In genomic region chr16:67249762-67250327, GRCh38 we compare ENCODE assay signal across 11 cellular contexts. TPM values are rescaled to one million over a fixed set of nuclear protein-coding genes. Genes with fewer than 3 reads are reported as not detected.
DNase-seq lines count a peak whose midpoint lies in the region; ATAC-seq, FAIRE-seq and TF ChIP-seq lines count a peak whose summit lies in the region.
"Had no signal": no experiment of that assay in that cellular context is flagged by ENCODE, and none has a peak within 500 bp of the region (broad histone marks: within the 10 kb centered on the region; RNA-seq: fewer than 3 reads in every experiment).

No MANE protein-coding gene starts in this region.

- in situ Hi-C loops in GM12878 (cut with MboI), result no loop called here

- H3K4me3 Mint-ChIP-seq in CD8-positive, alpha-beta T cell, result peak overlapping the region; percentile 73
- peak overlapping the region; percentile 84 to 88 (median 86) for H3K4me3 Mint-ChIP-seq in nephron

- 59% methylated on average over 7 of the region's 8 CpGs for WGBS in HUES64
- WGBS in GM12878 (ENCODE audit: insufficient coverage, insufficient replicate concordance, low lambda C conversion rate, missing lambda C conversion rate), result 51% methylated on average over 8 of the region's 8 CpGs
- 44 to 49% methylated on average over 8 of the region's 8 CpGs for WGBS in tibial nerve, 2 donors

- H2AFZ ChIP-seq in GM12878 (ENCODE audit: control insufficient read depth, low read depth, low read length), result peak overlapping the region; percentile 39; the same call in 1 of the 2 replicates

- H3K9me3 Mint-ChIP-seq in CD8-positive, alpha-beta T cell, result no peaks in the 10 kb centered on the region
- no peaks in the 10 kb centered on the region for H3K9me3 Mint-ChIP-seq in nephron

- H3K9me3 ChIP-seq in CD8-positive, alpha-beta T cell (ENCODE audit: low read length), result no peaks in the 10 kb centered on the region
- H3K9me3 ChIP-seq in HUES64 (ENCODE audit: insufficient read depth, low read depth, low read length), result no peaks in the 10 kb centered on the region
- no peaks in the 10 kb centered on the region for H3K9me3 ChIP-seq in GM12878 (replicated peaks; ENCODE audit: control insufficient read depth, insufficient read depth, low read length)
- no peaks in the 10 kb centered on the region for H3K9me3 ChIP-seq in tibial nerve

- H3K4me3 ChIP-seq in CD8-positive, alpha-beta T cell (ENCODE audit: low read depth, low read length), result no peak overlapping the region
- H3K4me3 ChIP-seq in HUES64 (ENCODE audit: low read length) (peak overlapping the region; percentile 93), GM12878 (no peak overlapping the region), tibial nerve (no peak overlapping the region)

- no peaks in the 10 kb centered on the region for H3K36me3 ChIP-seq in CD8-positive, alpha-beta T cell (ENCODE audit: insufficient read depth, low read length)
- H3K36me3 ChIP-seq in HUES64 (ENCODE audit: insufficient read depth, low read length), result no peaks in the 10 kb centered on the region
- no peaks in the 10 kb centered on the region for H3K36me3 ChIP-seq in GM12878 (ENCODE audit: control insufficient read depth in 2 of 2, insufficient read depth in 2 of 2, low read length in 1 of 2)
- no peaks in the 10 kb centered on the region for H3K36me3 ChIP-seq in tibial nerve

- POLR2A ChIA-PET in CD8-positive, alpha-beta T cell (lab: Charles Lee), result no interaction called here
- POLR2A ChIA-PET in GM12878 (lab: Charles Lee), result interaction anchor here (0.7 to 1.3 kb wide), 3 partner anchors 11 to 92 kb away, joined by 3 to 4 read pairs (median 4); no protein-coding TSS in a partner anchor

- no peak for ATAC-seq in CD8-positive, alpha-beta T cell
- no peak for ATAC-seq in GM12878
- ATAC-seq in HG03442 (IDR thresholded peaks at IDR 0.05; ENCODE audit: unreplicated experiment), result no peak
- no peak for ATAC-seq in HG02970 (IDR thresholded peaks at IDR 0.05; ENCODE audit: low FRiP score, unreplicated experiment)
- ATAC-seq: left ventricle myocardium superior had no signal

- no peaks in the 10 kb centered on the region for H4K20me1 ChIP-seq in GM12878 (ENCODE audit: control insufficient read depth, insufficient read depth)

- TF ChIP-seq EP300 in GM12878 (IDR thresholded peaks at IDR 0.05; ENCODE audit: borderline replicate concordance in 1 of 2, control insufficient read depth in 1 of 2, low read depth in 2 of 2, low read length in 2 of 2) (no peak), tibial nerve (IDR thresholded peaks at IDR 0.05) (no peak)

- CTCF ChIA-PET in CD8-positive, alpha-beta T cell (lab: Charles Lee), result no interaction called here
- CTCF ChIA-PET in GM12878 (lab: Yijun Ruan, JAX), result interaction anchor here (1.1 to 2.4 kb wide), 4 partner anchors 11 to 90 kb away, joined by 3 to 6 read pairs (median 4); partner anchors contain the start of gene PLEKHG4

- H3K4me1 ChIP-seq in CD8-positive, alpha-beta T cell (ENCODE audit: insufficient read depth, low read length), result peaks cover 36% of the 10 kb centered on the region
- H3K4me1 ChIP-seq in HUES64 (ENCODE audit: insufficient read depth, low read length), result peaks cover 24% of the 10 kb centered on the region
- H3K4me1 ChIP-seq in GM12878 (ENCODE audit: control insufficient read depth, insufficient read depth, low read length), result peaks cover 17% of the 10 kb centered on the region
- peaks cover 0 to 34% (median 23%) of the 10 kb centered on the region in 4 donors for H3K4me1 ChIP-seq in tibial nerve

- no peak for TF ChIP-seq CTCF in CD8-positive, alpha-beta T cell (IDR thresholded peaks at IDR 0.05)
- TF ChIP-seq CTCF in GM12878 (IDR thresholded peaks at IDR 0.05 in 2 of 3, conservative IDR thresholded peaks at IDR 0.05 in 1 of 3; ENCODE audit: control insufficient read depth in 2 of 3, extremely low read depth in 1 of 3, insufficient read depth in 1 of 3, low read depth in 3 of 3, low read length in 3 of 3) (no peak), nephron (IDR thresholded peaks at IDR 0.05; ENCODE audit: unreplicated experiment in 3 of 3) (no peak), tibial nerve (IDR thresholded peaks at IDR 0.05) (no peak)

- peaks cover 12% of the 10 kb centered on the region for H3K79me2 ChIP-seq in GM12878 (ENCODE audit: control insufficient read depth, insufficient read depth, low read length)

- H3K36me3 Mint-ChIP-seq in CD8-positive, alpha-beta T cell, result no peaks in the 10 kb centered on the region
- no peaks in the 10 kb centered on the region for H3K36me3 Mint-ChIP-seq in nephron (ENCODE audit: low read depth)

- H3K9ac ChIP-seq in HUES64 (ENCODE audit: low read depth, low read length) (no peak overlapping the region), GM12878 (ENCODE audit: control insufficient read depth, insufficient read depth, low read length) (no peak overlapping the region)

- H3K27ac Mint-ChIP-seq in CD8-positive, alpha-beta T cell, result no peak overlapping the region
- H3K27ac Mint-ChIP-seq in nephron, result peak overlapping the region; percentile 2 to 58 (median 56)

- DNase-seq in CD8-positive, alpha-beta T cell, result no peak
- DNase-seq in GM12878 (ENCODE audit: low read depth, low spot score) (no peak), NOMO-1 treated with DMSO at 0.1 percent for 48 hours (lab: John Stamatoyannopoulos, UW; ENCODE audit: unreplicated experiment) (no peak), tibial nerve (ENCODE audit: low spot score in 2 of 2) (no peak)
- DNase-seq: left ventricle myocardium superior, SIG-M5, small intestine had no signal

- SMC1A ChIA-PET in GM12878 (lab: Charles Lee; ENCODE audit: uncharacterized antibody, unreplicated experiment), result interaction anchor here (0.6 to 4.1 kb wide), 4 partner anchors 11 to 105 kb away, joined by 3 to 21 read pairs (median 4); partner anchors contain the start of gene TMEM208

- TF ChIP-seq POLR2A in GM12878 (IDR thresholded peaks at IDR 0.05; ENCODE audit: low read depth, low read length) (no peak), tibial nerve (IDR thresholded peaks at IDR 0.05) (no peak)

- RAD21 ChIA-PET in GM12878 (lab: Charles Lee; ENCODE audit: unreplicated experiment), result interaction anchor here (0.9 to 1.9 kb wide), 2 partner anchors 11 to 23 kb away, joined by 4 read pairs; partner anchors contain the start of gene TMEM208

- FAIRE-seq in GM12878 (lab: Jason Lieb, UNC), result no peak
- FAIRE-seq: small intestine had no signal

- H3K27me3 ChIP-seq in CD8-positive, alpha-beta T cell (ENCODE audit: insufficient read depth, low read length), result no peaks in the 10 kb centered on the region
- H3K27me3 ChIP-seq in HUES64 (ENCODE audit: insufficient read depth, low read length), result peaks cover 35% of the 10 kb centered on the region
- no peaks in the 10 kb centered on the region; a peak in 1 of 4 replicates for H3K27me3 ChIP-seq in GM12878 (replicated peaks in 1 of 2; ENCODE audit: control insufficient read depth in 2 of 2, insufficient read depth in 2 of 2, low read length in 1 of 2)
- peaks cover 0 to 9% of the 10 kb centered on the region in 2 donors for H3K27me3 ChIP-seq in tibial nerve

- H3K4me2 ChIP-seq in GM12878 (ENCODE audit: control insufficient read depth, insufficient read depth), result peak overlapping the region; percentile 92; the same call in 1 of the 2 replicates

- TF ChIP-seq RAD21 in GM12878 (IDR thresholded peaks at IDR 0.05; ENCODE audit: insufficient read depth, low read depth, low read length), result no peak

- intact Hi-C loops in CD8-positive, alpha-beta T cell (cut with DNase I, micrococcal nuclease), result loop anchor here in 1 of 2 experiments (5.0 to 10.0 kb wide), 3 partner anchors 298 to 595 kb away; partner anchors contain the start of genes ACD, C16orf86, CENPT and ENKD1
- intact Hi-C loops in GM12878 (cut with micrococcal nuclease; ENCODE audit: unreplicated experiment), result no loop called here

- H3K27ac ChIP-seq in CD8-positive, alpha-beta T cell (ENCODE audit: low read depth, low read length), result no peak overlapping the region
- no peak overlapping the region for H3K27ac ChIP-seq in HUES64 (ENCODE audit: low read depth, low read length)
- no peak overlapping the region for H3K27ac ChIP-seq in GM12878 (ENCODE audit: control insufficient read depth, insufficient read depth)
- H3K27ac ChIP-seq in tibial nerve, result no peak overlapping the region

- no TSS peak for BruUV-seq in GM12878 (replicated peaks; lab: Mats Ljungman, UMichigan)

- peaks cover 3% of the 10 kb centered on the region for H3K27me3 Mint-ChIP-seq in CD8-positive, alpha-beta T cell (ENCODE audit: low read depth)
- peaks cover 32% of the 10 kb centered on the region for H3K27me3 Mint-ChIP-seq in nephron (ENCODE audit: low read depth)

- peaks cover 38% of the 10 kb centered on the region for H3K4me1 Mint-ChIP-seq in CD8-positive, alpha-beta T cell (ENCODE audit: low read depth)
- peaks cover 33% of the 10 kb centered on the region for H3K4me1 Mint-ChIP-seq in nephron

RNA-seq across cellular contexts. Expression of gene SLC9A5, which starts 1.1 kb away (rescaled TPM):
- 1 to 10 TPM; 2.0 to 2.1 TPM for total RNA-seq in CD8-positive, alpha-beta T cell
- 1.7 TPM for polyA plus RNA-seq in HUES64 (2013, experiment 1 of 2)
- 2.5 TPM for polyA plus RNA-seq in HUES64 (2013, experiment 2 of 2)
- total RNA-seq in GM12878 (2013; cell fraction: nucleolus; rRNA removed), result 4.8 and 5.2 TPM in 2 replicates
- total RNA-seq in GM12878 (2014; rRNA removed), result 1.3 and 2.0 TPM in 2 replicates
- total RNA-seq in GM12878 (2014; rRNA removed; fragmentation: Illumina TruSeq; extraction: Trizol), result 0.85 and 1.1 TPM in 2 replicates
- 2.4 and 3.2 TPM in 2 replicates for total RNA-seq in GM12878 (2021)
- 0.75 TPM for polyA plus RNA-seq in GM12878 (2011; ENCODE audit: low read depth)
- polyA plus RNA-seq in GM12878 (2011; rRNA removed), result 4.8 and 5.7 TPM in 2 replicates
- 6.0 and 7.4 TPM in 2 replicates for polyA plus RNA-seq in GM12878 (2011; cell fraction: cytosol; rRNA removed)
- polyA plus RNA-seq in GM12878 (2011; cell fraction: nucleus; rRNA removed), result 41.4 and 46.4 TPM in 2 replicates
- polyA plus RNA-seq in GM12878 (2012), result 1.8 and 1.9 TPM in 2 replicates
- 1.1 and 1.5 TPM in 2 replicates for polyA plus RNA-seq in GM12878 (2014; fragmentation: Illumina TruSeq; extraction: Trizol)
- under 1 TPM; 0.26 to 0.27 TPM for polyA plus RNA-seq in GM12878 (2014; fragmentation: Nextera tagmentation; extraction: Ambion mirVana)
- polyA plus RNA-seq in GM12878 (2014; rRNA removed), result 2.3 and 2.7 TPM in 2 replicates
- polyA plus RNA-seq in GM12878 (2016; fragmentation: Nextera tagmentation; extraction: Ambion mirVana), result 1 to 10 TPM; 1.4 to 1.5 TPM
- 3.9 and 7.1 TPM in 2 replicates for polyA minus RNA-seq in GM12878 (2011; rRNA and poly(A)+ RNA removed)
- polyA minus RNA-seq in GM12878 (2011; cell fraction: cytosol; rRNA and poly(A)+ RNA removed), result 0.67 and 1.6 TPM in 2 replicates
- 10.3 and 10.4 TPM in 2 replicates for polyA minus RNA-seq in GM12878 (2011; cell fraction: nucleus; rRNA and poly(A)+ RNA removed)
- 1 to 10 TPM in 3 of 4 donors, under 1 TPM in 1; 0.59 to 2.0 (median 1.5) TPM for total RNA-seq in tibial nerve

RNA-seq across cellular contexts. Expression of gene FHOD1, which starts 2.6 kb away (rescaled TPM):
- total RNA-seq in CD8-positive, alpha-beta T cell, result 10 to 100 TPM; 15.2 to 18.7 TPM
- 23.5 TPM for polyA plus RNA-seq in HUES64 (2013, experiment 1 of 2)
- polyA plus RNA-seq in HUES64 (2013, experiment 2 of 2), result 29.1 TPM
- 48.1 and 49.7 TPM in 2 replicates for total RNA-seq in GM12878 (2013; cell fraction: nucleolus; rRNA removed)
- total RNA-seq in GM12878 (2014; rRNA removed) (26.0 and 31.7 TPM in 2 replicates), GM12878 (2014; rRNA removed; fragmentation: Illumina TruSeq; extraction: Trizol) (8.9 and 10.6 TPM in 2 replicates), GM12878 (2021) (65.6 and 65.7 TPM in 2 replicates), tibial nerve (10 to 100 TPM; 17.3 to 45.3 (median 25.5) TPM)
- 18.0 TPM for polyA plus RNA-seq in GM12878 (2011; ENCODE audit: low read depth)
- polyA plus RNA-seq in GM12878 (2011; rRNA removed) (11.7 and 20.9 TPM in 2 replicates), GM12878 (2014; fragmentation: Illumina TruSeq; extraction: Trizol) (10.0 and 18.5 TPM in 2 replicates), GM12878 (2014; fragmentation: Nextera tagmentation; extraction: Ambion mirVana) (10 to 100 TPM in 1 of 2 experiments, 1 to 10 TPM in 1; 9.0 to 17.7 TPM), GM12878 (2014; rRNA removed) (35.6 and 45.2 TPM in 2 replicates), GM12878 (2016; fragmentation: Nextera tagmentation; extraction: Ambion mirVana) (10 to 100 TPM; 13.6 to 14.4 TPM)
- polyA plus RNA-seq in GM12878 (2011; cell fraction: cytosol; rRNA removed), result 21.3 and 24.3 TPM in 2 replicates
- polyA plus RNA-seq in GM12878 (2011; cell fraction: nucleus; rRNA removed), result 229 and 274 TPM in 2 replicates
- polyA plus RNA-seq in GM12878 (2012), result 28.8 and 33.4 TPM in 2 replicates
- 17.7 and 20.1 TPM in 2 replicates for polyA minus RNA-seq in GM12878 (2011; rRNA and poly(A)+ RNA removed)
- polyA minus RNA-seq in GM12878 (2011; cell fraction: cytosol; rRNA and poly(A)+ RNA removed), result 13.9 and 23.9 TPM in 2 replicates
- 22.0 and 39.2 TPM in 2 replicates for polyA minus RNA-seq in GM12878 (2011; cell fraction: nucleus; rRNA and poly(A)+ RNA removed)

RNA-seq across cellular contexts. Expression of gene TMEM208, which starts 22.9 kb away (rescaled TPM):
- 10 to 100 TPM; 37.1 to 44.7 TPM for total RNA-seq in CD8-positive, alpha-beta T cell
- polyA plus RNA-seq in HUES64 (2013, experiment 1 of 2), result 46.6 TPM
- 39.9 TPM for polyA plus RNA-seq in HUES64 (2013, experiment 2 of 2)
- total RNA-seq in GM12878 (2013; cell fraction: nucleolus; rRNA removed), result 22.6 and 25.6 TPM in 2 replicates
- total RNA-seq in GM12878 (2014; rRNA removed) (37.9 and 48.4 TPM in 2 replicates), GM12878 (2014; rRNA removed; fragmentation: Illumina TruSeq; extraction: Trizol) (34.1 and 35.0 TPM in 2 replicates), GM12878 (2021) (45.9 and 46.8 TPM in 2 replicates), tibial nerve (10 to 100 TPM; 28.0 to 47.6 (median 41.2) TPM)
- polyA plus RNA-seq in GM12878 (2011; ENCODE audit: low read depth), result 30.4 TPM
- polyA plus RNA-seq in GM12878 (2011; rRNA removed) (27.8 and 39.4 TPM in 2 replicates), GM12878 (2014; fragmentation: Illumina TruSeq; extraction: Trizol) (25.1 and 42.6 TPM in 2 replicates), GM12878 (2014; fragmentation: Nextera tagmentation; extraction: Ambion mirVana) (100 to 1,000 TPM; 169 to 244 TPM), GM12878 (2014; rRNA removed) (51.1 and 59.8 TPM in 2 replicates), GM12878 (2016; fragmentation: Nextera tagmentation; extraction: Ambion mirVana) (100 to 1,000 TPM; 128 to 143 TPM)
- 57.1 and 59.1 TPM in 2 replicates for polyA plus RNA-seq in GM12878 (2011; cell fraction: cytosol; rRNA removed)
- polyA plus RNA-seq in GM12878 (2011; cell fraction: nucleus; rRNA removed), result 37.1 and 38.2 TPM in 2 replicates
- polyA plus RNA-seq in GM12878 (2012), result 48.9 and 50.2 TPM in 2 replicates
- 26.0 and 46.0 TPM in 2 replicates for polyA minus RNA-seq in GM12878 (2011; rRNA and poly(A)+ RNA removed)
- polyA minus RNA-seq in GM12878 (2011; cell fraction: cytosol; rRNA and poly(A)+ RNA removed), result 6.2 and 8.0 TPM in 2 replicates
- 17.3 and 30.6 TPM in 2 replicates for polyA minus RNA-seq in GM12878 (2011; cell fraction: nucleus; rRNA and poly(A)+ RNA removed)

RNA-seq across cellular contexts. Expression of gene PLEKHG4, which starts 29.5 kb away (rescaled TPM):
- total RNA-seq in CD8-positive, alpha-beta T cell, result 10 to 100 TPM; 11.3 to 13.7 TPM
- polyA plus RNA-seq in HUES64 (2013, experiment 1 of 2), result 1.6 TPM
- polyA plus RNA-seq in HUES64 (2013, experiment 2 of 2), result 3.6 TPM
- total RNA-seq in GM12878 (2013; cell fraction: nucleolus; rRNA removed), result 2.0 and 3.3 TPM in 2 replicates
- total RNA-seq in GM12878 (2014; rRNA removed) (0.93 and 2.6 TPM in 2 replicates), GM12878 (2014; rRNA removed; fragmentation: Illumina TruSeq; extraction: Trizol) (0.69 and 0.98 TPM in 2 replicates), GM12878 (2021) (1.0 and 3.1 TPM in 2 replicates), tibial nerve (10 to 100 TPM; 25.6 to 42.4 (median 34.6) TPM)
- 0.24 TPM for polyA plus RNA-seq in GM12878 (2011; ENCODE audit: low read depth)
- polyA plus RNA-seq in GM12878 (2011; rRNA removed) (0.59 and 1.4 TPM in 2 replicates), GM12878 (2014; fragmentation: Illumina TruSeq; extraction: Trizol) (0.54 TPM in 1 of 2 replicates, not detected in the other), GM12878 (2014; fragmentation: Nextera tagmentation; extraction: Ambion mirVana) (under 1 TPM; 0.14 to 0.24 TPM), GM12878 (2014; rRNA removed) (1.7 and 1.8 TPM in 2 replicates), GM12878 (2016; fragmentation: Nextera tagmentation; extraction: Ambion mirVana) (1 to 10 TPM in 1 of 2 experiments, under 1 TPM in 1; 0.64 to 1.1 TPM)
- 2.4 and 3.0 TPM in 2 replicates for polyA plus RNA-seq in GM12878 (2011; cell fraction: cytosol; rRNA removed)
- 15.8 and 16.0 TPM in 2 replicates for polyA plus RNA-seq in GM12878 (2011; cell fraction: nucleus; rRNA removed)
- 0.39 and 0.42 TPM in 2 replicates for polyA plus RNA-seq in GM12878 (2012)
- polyA minus RNA-seq in GM12878 (2011; rRNA and poly(A)+ RNA removed), result 0.88 and 1.8 TPM in 2 replicates
- polyA minus RNA-seq in GM12878 (2011; cell fraction: cytosol; rRNA and poly(A)+ RNA removed), result 2.1 and 5.0 TPM in 2 replicates
- 3.3 and 4.5 TPM in 2 replicates for polyA minus RNA-seq in GM12878 (2011; cell fraction: nucleus; rRNA and poly(A)+ RNA removed)

RNA-seq across cellular contexts. Expression of gene ELMO3, which starts 50.9 kb away (rescaled TPM):
- total RNA-seq in CD8-positive, alpha-beta T cell, result 1 to 10 TPM; 1.3 to 1.6 TPM
- 1.5 TPM for polyA plus RNA-seq in HUES64 (2013, experiment 1 of 2)
- polyA plus RNA-seq in HUES64 (2013, experiment 2 of 2), result 1.1 TPM
- 7.4 and 7.7 TPM in 2 replicates for total RNA-seq in GM12878 (2013; cell fraction: nucleolus; rRNA removed)
- total RNA-seq in GM12878 (2014; rRNA removed) (2.9 and 3.3 TPM in 2 replicates), GM12878 (2014; rRNA removed; fragmentation: Illumina TruSeq; extraction: Trizol) (0.83 and 0.85 TPM in 2 replicates), GM12878 (2021) (4.7 TPM in 2 replicates), tibial nerve (10 to 100 TPM in 1 of 4 donors, 1 to 10 TPM in 3; 2.4 to 14.4 (median 4.4) TPM)
- polyA plus RNA-seq in GM12878 (2011; ENCODE audit: low read depth), result 0.55 TPM
- polyA plus RNA-seq in GM12878 (2011; rRNA removed) (1.4 and 2.3 TPM in 2 replicates), GM12878 (2014; fragmentation: Illumina TruSeq; extraction: Trizol) (0.08 and 0.46 TPM in 2 replicates), GM12878 (2014; fragmentation: Nextera tagmentation; extraction: Ambion mirVana) (under 1 TPM in 1 of 2 experiments, not detected in 1; 0.05 TPM), GM12878 (2014; rRNA removed) (4.2 and 4.6 TPM in 2 replicates), GM12878 (2016; fragmentation: Nextera tagmentation; extraction: Ambion mirVana) (under 1 TPM; 0.64 to 0.96 TPM)
- polyA plus RNA-seq in GM12878 (2011; cell fraction: cytosol; rRNA removed), result 2.3 and 4.2 TPM in 2 replicates
- polyA plus RNA-seq in GM12878 (2011; cell fraction: nucleus; rRNA removed), result 33.6 and 41.6 TPM in 2 replicates
- polyA plus RNA-seq in GM12878 (2012), result 2.2 and 2.3 TPM in 2 replicates
- polyA minus RNA-seq in GM12878 (2011; rRNA and poly(A)+ RNA removed), result 0.44 and 1.9 TPM in 2 replicates
- polyA minus RNA-seq in GM12878 (2011; cell fraction: cytosol; rRNA and poly(A)+ RNA removed), result 0.80 TPM in 1 of 2 replicates, not detected in the other
- 4.0 and 7.6 TPM in 2 replicates for polyA minus RNA-seq in GM12878 (2011; cell fraction: nucleus; rRNA and poly(A)+ RNA removed)
